ENCODE assay signal across 32 cellular contexts in the genomic region with DNA sequence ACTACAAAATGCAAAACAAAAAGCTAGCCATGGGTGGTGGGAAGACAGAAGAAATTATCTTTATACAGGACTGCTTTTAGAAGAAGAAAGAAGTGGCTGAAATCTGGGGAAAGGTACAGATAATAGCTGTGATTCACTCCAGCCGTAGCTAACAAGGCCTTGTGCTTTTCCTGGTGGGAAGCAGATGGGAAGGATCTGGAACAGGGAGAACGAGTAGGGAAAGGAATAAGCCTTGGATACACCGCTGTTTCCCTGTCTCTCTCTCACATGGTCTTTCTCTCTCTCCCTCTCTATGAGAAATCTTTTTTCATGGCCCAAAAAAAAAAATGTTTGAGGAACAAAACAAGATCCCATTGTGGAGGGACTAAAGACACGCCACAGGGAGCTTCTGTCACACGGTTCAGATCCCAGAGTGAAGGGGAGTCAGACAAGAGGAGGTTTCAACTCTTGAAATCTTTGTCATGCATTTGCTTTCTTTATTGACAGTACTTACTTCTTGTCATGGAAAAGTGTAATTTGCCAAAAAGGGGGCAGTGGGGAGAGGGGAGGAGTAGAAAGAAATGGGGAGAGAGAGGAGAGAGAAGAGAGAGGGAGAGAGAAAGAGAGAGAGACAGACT.
DNase-seq lines count a peak whose midpoint lies in the region; ATAC-seq, FAIRE-seq and TF ChIP-seq lines count a peak whose summit lies in the region.
"Had no signal": no experiment of that assay in that cellular context is flagged by ENCODE, and none has a peak within 500 bp of the region (broad histone marks: within the 10 kb centered on the region; RNA-seq: fewer than 3 reads in every experiment).

No MANE protein-coding gene starts in this region.

- H3K4me3 ChIP-seq in HUES6 (ENCODE audit: low read depth, low read length) (no peak overlapping the region), H1 (ENCODE audit: extremely low read depth in 1 of 4, insufficient read depth in 2 of 4, low read depth in 3 of 4, low read length in 4 of 4) (peak overlapping the region in 1 of 4 experiments; percentile 7; a peak in 1 of 8 replicates), neuronal stem cell (ENCODE audit: low read length in 2 of 2) (no peak overlapping the region), gastroesophageal sphincter (no peak overlapping the region), stomach (no peak overlapping the region)
- H3K4me3 ChIP-seq: cardiac muscle cell, coronary artery, heart left ventricle, SJCRH30 had no signal

- H3K14ac ChIP-seq in H1 (ENCODE audit: insufficient read length) (no peak overlapping the region), neuronal stem cell (ENCODE audit: low read length) (no peak overlapping the region)

- WGBS in H1 (ENCODE audit: extremely low coverage in 1 of 2, insufficient coverage in 1 of 2, insufficient read length in 1 of 2, insufficient replicate concordance in 2 of 2, low coverage in 1 of 2, low lambda C conversion rate in 2 of 2, missing lambda C conversion rate in 1 of 2), 2 experiments = 10% methylated on average over 5 of the region's 5 CpGs; no CpG with 5 or more reads in 1 of the 2 experiments
- WGBS in neuronal stem cell (ENCODE audit: extremely low coverage in 2 of 2, insufficient read length in 2 of 2, insufficient replicate concordance in 1 of 2), 2 donors = no CpG with 5 or more reads among the region's 5 CpGs
- 66 to 92% methylated on average over 5 of the region's 5 CpGs for WGBS in gastroesophageal sphincter (ENCODE audit: low coverage in 1 of 2), 2 donors
- 72 to 89% (median 81%) methylated on average over 5 of the region's 5 CpGs for WGBS in stomach, 5 donors

- POLR2A ChIA-PET in H1 (lab: Charles Lee; ENCODE audit: partially characterized antibody) = no interaction called here

- no peak overlapping the region for H2BK20ac ChIP-seq in H1 (ENCODE audit: low read length)

- H4K91ac ChIP-seq in H1 (replicated peaks; ENCODE audit: insufficient read length, low read length) (no peak overlapping the region), neuronal stem cell (ENCODE audit: low read depth, low read length, poor library complexity) (no peak overlapping the region)

- no peak overlapping the region for H4K5ac ChIP-seq in H1 (ENCODE audit: insufficient read length, low read depth, low read length)

- peak; percentile 93 for FAIRE-seq in H1 (lab: Jason Lieb, UNC)

- H3K4ac ChIP-seq in H1 (replicated peaks; ENCODE audit: insufficient read length, low read depth, low read length) (no peak overlapping the region), neuronal stem cell (ENCODE audit: low read length) (no peak overlapping the region)

- 0 out of 2 replicates have a peak overlapping the region, but pooled peaks have one; percentile 25 for H2BK5ac ChIP-seq in H1 (ENCODE audit: low read depth, low read length)
- H2BK5ac ChIP-seq in neuronal stem cell (ENCODE audit: low read length) = no peak overlapping the region

- TF ChIP-seq RAD21 in H1 (IDR thresholded peaks at IDR 0.05 in 1 of 2, conservative IDR thresholded peaks at IDR 0.05 in 1 of 2; ENCODE audit: low read depth in 2 of 2, low read length in 2 of 2) = no peak

- H3K9ac ChIP-seq in HUES6 (ENCODE audit: low read length) (no peak overlapping the region), H1 (replicated peaks in 1 of 4; ENCODE audit: extremely low read depth in 1 of 4, low read depth in 3 of 4, low read length in 3 of 4) (no peak overlapping the region), neuronal stem cell (ENCODE audit: low read depth, low read length, poor library complexity) (no peak overlapping the region)

- H3K9me3 ChIP-seq in HUES6 (ENCODE audit: control insufficient read depth, insufficient read depth, low read depth, low read length) (no peaks in the 10 kb centered on the region), H1 (ENCODE audit: insufficient read depth in 2 of 2, low read depth in 1 of 2, low read length in 1 of 2) (no peaks in the 10 kb centered on the region), neuronal stem cell (replicated peaks in 1 of 2; ENCODE audit: control insufficient read depth in 2 of 2, insufficient read depth in 1 of 2, low read depth in 1 of 2, low read length in 2 of 2) (no peaks in the 10 kb centered on the region), gastroesophageal sphincter (no peaks in the 10 kb centered on the region), stomach (no peaks in the 10 kb centered on the region)
- H3K9me3 ChIP-seq: heart left ventricle, SJCRH30 had no signal

- no peaks in the 10 kb centered on the region for H4K20me1 ChIP-seq in H1 (replicated peaks in 1 of 2; ENCODE audit: control insufficient read depth in 1 of 2, insufficient read depth in 2 of 2, low read length in 2 of 2)

- TF ChIP-seq CTCF in H1 (IDR thresholded peaks at IDR 0.05; ENCODE audit: control extremely low read depth in 1 of 3, insufficient read depth in 1 of 3, low read depth in 1 of 3, low read length in 3 of 3) (no peak), gastroesophageal sphincter (IDR thresholded peaks at IDR 0.05) (no peak), stomach (IDR thresholded peaks at IDR 0.05) (no peak)

- DNase-seq in H1 (ENCODE audit: low read depth in 1 of 2, low spot score in 2 of 2) (no peak), neuronal stem cell (ENCODE audit: low spot score) (peak; percentile 38), stomach (no peak), NCI-H345 treated with DMSO at 0.1 percent for 48 hours (lab: John Stamatoyannopoulos, UW; ENCODE audit: unreplicated experiment) (no peak)
- DNase-seq: activated CD4-positive, alpha-beta T cell treated with anti-CD3 and anti-CD28 coated beads, Interleukin-2, amount 10 ng/mL, durations not matched to agents 24 days and 14 days; activated gamma-delta T cell; activated naive CD8-positive, alpha-beta T cell treated with anti-CD3 and anti-CD28 coated beads for 36 hours; activated T-cell treated with anti-CD3 and anti-CD28 coated beads, Interleukin-2, amount 50 U/mL, for 1 hour; anterior cingulate cortex; CD4-positive, alpha-beta memory T cell; effector memory CD8-positive, alpha-beta T cell; heart left ventricle; HFFc6; immature natural killer cell; left colon; NCI-H1092; NCI-H1694 treated with DMSO at 0.1 percent for 48 hours; NCI-H446 treated with DMSO at 0.1 percent for 48 hours; nucleus accumbens; RPMI8226; SJCRH30; stimulated activated CD4-positive, alpha-beta T cell treated with anti-CD3 and anti-CD28 coated beads, Interleukin-15, amount 100 ng/mL, for 24 hours; substantia nigra; trophoblast cell had no signal

- no peaks in the 10 kb centered on the region for H3K27me3 ChIP-seq in HUES6 (ENCODE audit: control insufficient read depth, insufficient read depth, low read length)
- no peaks in the 10 kb centered on the region for H3K27me3 ChIP-seq in H1 (replicated peaks in 1 of 4; ENCODE audit: control insufficient read depth in 3 of 4, extremely low read depth in 1 of 4, insufficient read depth in 3 of 4, low read length in 3 of 4)
- no peaks in the 10 kb centered on the region for H3K27me3 ChIP-seq in layer of hippocampus (ENCODE audit: control insufficient read depth, insufficient read depth, low read length)
- peaks cover 0 to 5% (median 0%) of the 10 kb centered on the region in 3 experiments for H3K27me3 ChIP-seq in neuronal stem cell (ENCODE audit: control insufficient read depth in 3 of 3, insufficient read depth in 3 of 3, low read depth in 1 of 3, low read length in 3 of 3)
- H3K27me3 ChIP-seq in gastroesophageal sphincter = no peaks in the 10 kb centered on the region
- no peaks in the 10 kb centered on the region for H3K27me3 ChIP-seq in stomach
- H3K27me3 ChIP-seq: cardiac muscle cell, heart left ventricle, SJCRH30 had no signal

- no peak overlapping the region for H3K56ac ChIP-seq in H1 (replicated peaks; ENCODE audit: insufficient read length, low read depth, low read length)

- H3K18ac ChIP-seq in H1 (ENCODE audit: extremely low read depth, low read length) (0 out of 2 replicates have a peak overlapping the region, but pooled peaks have one; percentile 20), neuronal stem cell (ENCODE audit: low read length) (no peak overlapping the region)

- H3K23ac ChIP-seq in H1 (ENCODE audit: insufficient read length) (no peak overlapping the region), neuronal stem cell (ENCODE audit: low read depth, low read length, poor library complexity) (no peak overlapping the region)

- H2BK15ac ChIP-seq in H1 (ENCODE audit: low read length) (no peak overlapping the region), neuronal stem cell (ENCODE audit: low read length) (no peak overlapping the region)

- 0 out of 2 replicates have a peak overlapping the region, but pooled peaks have one; percentile 6 for H2BK12ac ChIP-seq in H1 (ENCODE audit: low read depth, low read length)
- H2BK12ac ChIP-seq in neuronal stem cell (ENCODE audit: low read length) = no peak overlapping the region

- H3K36me3 ChIP-seq in HUES6 (ENCODE audit: control insufficient read depth, insufficient read depth, low read length) (no peaks in the 10 kb centered on the region), H1 (ENCODE audit: control insufficient read depth in 2 of 4, insufficient read depth in 4 of 4, low read length in 3 of 4) (no peaks in the 10 kb centered on the region), neuronal stem cell (replicated peaks in 1 of 2; ENCODE audit: control insufficient read depth in 2 of 2, insufficient read depth in 2 of 2, low read length in 2 of 2) (no peaks in the 10 kb centered on the region), gastroesophageal sphincter (no peaks in the 10 kb centered on the region), stomach (no peaks in the 10 kb centered on the region)
- H3K36me3 ChIP-seq: cardiac muscle cell, heart left ventricle, SJCRH30 had no signal

- no peak overlapping the region for H4K8ac ChIP-seq in H1 (ENCODE audit: extremely low read depth, insufficient read depth, low read length)
- H4K8ac ChIP-seq in neuronal stem cell (ENCODE audit: low read depth, low read length) = no peak overlapping the region

- no peak for ATAC-seq in gastroesophageal sphincter
- ATAC-seq in HG03460 (IDR thresholded peaks at IDR 0.05; ENCODE audit: unreplicated experiment) = no peak
- ATAC-seq: effector memory CD8-positive, alpha-beta T cell; esophagus mucosa; heart left ventricle; left colon; stimulated activated effector memory CD8-positive, alpha-beta T cell treated with anti-CD3 and anti-CD28 coated beads, Interleukin-12 subunit alpha, Interleukin-12 subunit beta, amount 100 ng/mL, for 72 hours had no signal

- H3K79me1 ChIP-seq in H1 (ENCODE audit: low read depth, low read length) = no peaks in the 10 kb centered on the region
- no peaks in the 10 kb centered on the region for H3K79me1 ChIP-seq in neuronal stem cell (ENCODE audit: low read depth, low read length)

- no peak overlapping the region for H2AK5ac ChIP-seq in H1 (ENCODE audit: low read depth, low read length)
- H2AK5ac ChIP-seq in neuronal stem cell (ENCODE audit: low read depth, low read length) = no peak overlapping the region

- H3K4me1 ChIP-seq in HUES6 (ENCODE audit: control insufficient read depth, insufficient read depth, low read length) (peaks cover 17% of the 10 kb centered on the region; the same call in 1 of the 2 replicates), H1 (replicated peaks in 1 of 4; ENCODE audit: control insufficient read depth in 3 of 4, insufficient read depth in 4 of 4, low read length in 3 of 4) (peaks cover 2 to 19% (median 8%) of the 10 kb centered on the region in 4 experiments; a peak in 5 of 7 replicates), neuronal stem cell (ENCODE audit: control insufficient read depth in 2 of 2, insufficient read depth in 1 of 2, low read depth in 1 of 2, low read length in 2 of 2) (peaks cover 6 to 7% of the 10 kb centered on the region in 2 donors), gastroesophageal sphincter (no peaks in the 10 kb centered on the region), stomach (no peaks in the 10 kb centered on the region)

- H2AFZ ChIP-seq in H1 (ENCODE audit: low read length) = peak overlapping the region; percentile 15; the same call in 1 of the 2 replicates
- peak overlapping the region; percentile 64 for H2AFZ ChIP-seq in neuronal stem cell (ENCODE audit: low read length)

- H2BK120ac ChIP-seq in H1 (replicated peaks; ENCODE audit: low read depth, low read length) (no peak overlapping the region), neuronal stem cell (ENCODE audit: low read depth, low read length) (no peak overlapping the region)

- H3K23me2 ChIP-seq in H1 (ENCODE audit: low read depth, low read length) = no peaks in the 10 kb centered on the region

- intact Hi-C loops in stomach (cut with DNase I; ENCODE audit: low total_unique reads) = no loop called here

- H3K27ac ChIP-seq in HUES6 (ENCODE audit: low read depth, low read length) (peak overlapping the region; percentile 20), H1 (ENCODE audit: low read depth, low read length) (no peak overlapping the region), layer of hippocampus (ENCODE audit: low read depth, low read length) (peak overlapping the region; percentile 10), neuronal stem cell (replicated peaks; ENCODE audit: low read length) (peak overlapping the region; percentile 48), gastroesophageal sphincter (no peak overlapping the region), stomach (no peak overlapping the region)
- H3K27ac ChIP-seq: cardiac muscle cell, coronary artery, heart left ventricle, SJCRH30 had no signal

- H3K4me2 ChIP-seq in H1 (ENCODE audit: insufficient read depth in 1 of 2, low read depth in 2 of 2, low read length in 2 of 2) = peak overlapping the region; percentile 12 to 46; a peak in 3 of 4 replicates
- no peak overlapping the region for H3K4me2 ChIP-seq in neuronal stem cell (ENCODE audit: insufficient read depth, low read length, poor library complexity, severe bottlenecking)

- CTCF ChIA-PET in H1 (lab: Charles Lee; ENCODE audit: partially characterized antibody) = interaction anchor here (0.6 to 2.1 kb wide), 7 partner anchors 11 to 418 kb away, joined by 3 to 6 read pairs (median 4); no protein-coding TSS in a partner anchor

- H3K79me2 ChIP-seq in H1 (ENCODE audit: control insufficient read depth in 1 of 2, insufficient read depth in 2 of 2, low read length in 2 of 2) = no peaks in the 10 kb centered on the region

- TF ChIP-seq EP300 in H1 (IDR thresholded peaks at IDR 0.05; ENCODE audit: borderline replicate concordance in 1 of 2, low read depth in 2 of 2, low read length in 2 of 2) (no peak), gastroesophageal sphincter (IDR thresholded peaks at IDR 0.05) (no peak), stomach (IDR thresholded peaks at IDR 0.05) (no peak)

- no peak for TF ChIP-seq POLR2A in H1 (IDR thresholded peaks at IDR 0.05; ENCODE audit: control extremely low read depth in 1 of 2, low read depth in 2 of 2, low read length in 2 of 2)
- no peak for TF ChIP-seq POLR2A in gastroesophageal sphincter (IDR thresholded peaks at IDR 0.05)
- no peak for TF ChIP-seq POLR2A in stomach (IDR thresholded peaks at IDR 0.05)

Comparison
In these comparisons a context has a peak if more than half of its experiments do, and no peak if none do; other contexts are left out.
1. H3K27ac ChIP-seq: peak in HUES6 (single experiment), layer of hippocampus (single experiment) and neuronal stem cell (single experiment); none in H1 (single experiment), gastroesophageal sphincter (0 of 4) and stomach (0 of 5).